In the genomic region with DNA sequence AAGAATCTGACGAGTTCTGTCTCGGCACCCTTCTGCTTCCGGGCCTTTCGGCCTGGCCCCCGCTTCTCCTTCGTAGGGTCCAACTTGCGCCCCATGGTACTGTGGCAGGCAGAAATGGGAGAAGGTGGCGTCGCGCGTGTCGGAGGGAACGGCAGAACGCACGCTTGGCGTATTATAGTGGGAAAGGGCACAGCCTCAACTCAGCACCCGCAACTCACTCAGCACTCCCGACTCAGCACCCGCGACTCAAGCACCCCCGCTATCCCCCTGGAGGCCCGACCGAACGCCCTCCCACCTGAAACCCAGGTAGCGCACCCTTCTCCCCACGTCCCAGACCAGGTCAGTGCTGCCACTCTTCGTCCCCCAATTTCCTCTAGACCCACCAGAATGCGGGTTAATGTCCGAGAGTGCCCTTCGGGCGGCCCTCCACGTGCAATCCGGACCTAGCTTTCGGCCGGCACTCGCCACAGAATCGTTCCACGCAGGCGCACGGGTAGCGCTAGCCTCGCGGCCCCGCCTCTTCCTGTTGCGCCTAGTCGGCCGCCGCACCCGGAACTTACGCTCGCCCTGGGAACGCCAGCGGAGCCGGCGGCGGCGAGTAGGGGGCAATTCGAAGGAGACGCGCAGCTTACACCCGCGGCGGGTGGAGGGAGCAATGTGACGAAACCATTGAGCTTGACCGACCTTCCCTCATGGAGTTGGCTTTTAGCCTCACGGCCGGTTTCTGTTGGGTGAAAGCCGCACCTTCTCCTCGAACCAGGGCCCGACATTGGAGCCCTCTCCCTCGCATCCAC, we compare ENCODE assay signal across 8 cellular contexts. TPM values are rescaled to one million over a fixed set of nuclear protein-coding genes. Genes with fewer than 3 reads are reported as not detected.
DNase-seq lines count a peak whose midpoint lies in the region; ATAC-seq and TF ChIP-seq lines count a peak whose summit lies in the region.

TSS of gene NOP2 (minus strand) at position 468 of the 794 bp plus-strand sequence. CDS start at position 95, 373 bp downstream.

- no peaks in the 10 kb centered on the region for H3K9me3 Mint-ChIP-seq in T-cell
- H3K9me3 Mint-ChIP-seq in activated naive CD8-positive, alpha-beta T cell treated with anti-CD3 and anti-CD28 coated beads, Interleukin-2, amount 50 U/mL, for 24 hours, result no peaks in the 10 kb centered on the region

- in situ Hi-C loops in transverse colon (cut with MboI; ENCODE audit: low pct_ligation_motif_present in 1 of 4, low pct_unique_long_range_greater_than_20kb in 1 of 4, low sequenced_read_pairs in 3 of 4), result no loop called here

- H3K4me3 Mint-ChIP-seq in T-cell, result peak within 1 kb of the TSS; percentile 97 to 100 (median 100)
- peak within 1 kb of the TSS; percentile 100 for H3K4me3 Mint-ChIP-seq in activated naive CD8-positive, alpha-beta T cell treated with anti-CD3 and anti-CD28 coated beads, Interleukin-2, amount 50 U/mL, for 24 hours

- H3K4me1 Mint-ChIP-seq in T-cell, result peaks cover 51 to 56% (median 54%) of the 10 kb centered on the region in 3 donors
- peaks cover 56% of the 10 kb centered on the region for H3K4me1 Mint-ChIP-seq in activated naive CD8-positive, alpha-beta T cell treated with anti-CD3 and anti-CD28 coated beads, Interleukin-2, amount 50 U/mL, for 24 hours

- H3K27ac ChIP-seq in transverse colon, result peak within 1 kb of the TSS; percentile 86 to 94 (median 91)

- H3K36me3 Mint-ChIP-seq in T-cell, result peaks cover 38% of the 10 kb centered on the region
- H3K36me3 Mint-ChIP-seq in activated naive CD8-positive, alpha-beta T cell treated with anti-CD3 and anti-CD28 coated beads, Interleukin-2, amount 50 U/mL, for 24 hours (ENCODE audit: low read depth), result peaks cover 68% of the 10 kb centered on the region

- no peak for TF ChIP-seq CTCF in GM10266 (IDR thresholded peaks at IDR 0.05; ENCODE audit: control insufficient read depth, insufficient read depth, low read depth, missing control alignments)
- TF ChIP-seq CTCF in transverse colon (IDR thresholded peaks at IDR 0.05), result no peak

- H3K4me3 ChIP-seq in transverse colon, result peak within 1 kb of the TSS; percentile 33 to 66 (median 57)

- H3K36me3 ChIP-seq in transverse colon, result peaks cover 0 to 40% (median 4%) of the 10 kb centered on the region in 4 donors

- TF ChIP-seq EP300 in transverse colon (IDR thresholded peaks at IDR 0.05; ENCODE audit: low read depth), result no peak

- H3K27me3 Mint-ChIP-seq in T-cell, result no peaks in the 10 kb centered on the region
- no peaks in the 10 kb centered on the region for H3K27me3 Mint-ChIP-seq in activated naive CD8-positive, alpha-beta T cell treated with anti-CD3 and anti-CD28 coated beads, Interleukin-2, amount 50 U/mL, for 24 hours

- ATAC-seq in HG02678 (IDR thresholded peaks at IDR 0.05; ENCODE audit: unreplicated experiment) (peak; percentile 90), T-cell (replicated peaks in 1 of 4) (peak; percentile 88 to 94 (median 92))
- ATAC-seq in activated naive CD8-positive, alpha-beta T cell treated with anti-CD3 and anti-CD28 coated beads, Interleukin-2, amount 50 U/mL, for 24 hours, result peak; percentile 92

- intact Hi-C loops in cardiac septum (cut with DNase I), result no loop called here
- intact Hi-C loops in transverse colon (cut with DNase I; ENCODE audit: low total_unique reads), result no loop called here

- peak; percentile 92 for TF ChIP-seq POLR2A in transverse colon (IDR thresholded peaks at IDR 0.05)

- 0 to 1% methylated on average over 4 to 29 of the region's 71 CpGs for WGBS in transverse colon (ENCODE audit: low coverage in 1 of 2), 2 donors

- H3K4me1 ChIP-seq in transverse colon, result peaks cover 6 to 20% (median 15%) of the 10 kb centered on the region in 4 donors

- POLR2A ChIA-PET in T-cell (lab: Charles Lee), result interaction anchor here in 1 of 2 donors (0.7 kb wide), 1 partner anchor 24 kb away, joined by 3 read pairs; no protein-coding TSS in a partner anchor

- peak within 1 kb of the TSS; percentile 99 for H3K27ac Mint-ChIP-seq in T-cell
- H3K27ac Mint-ChIP-seq in activated naive CD8-positive, alpha-beta T cell treated with anti-CD3 and anti-CD28 coated beads, Interleukin-2, amount 50 U/mL, for 24 hours, result peak within 1 kb of the TSS; percentile 100

- CTCF ChIA-PET in T-cell (lab: Charles Lee), result interaction anchor here (0.6 to 1.2 kb wide), 6 partner anchors 8 to 626 kb away, joined by 3 to 5 read pairs (median 3); no protein-coding TSS in a partner anchor

- DNase-seq in GM10266 (ENCODE audit: extremely low spot score) (peak; percentile 90), NCI-H1436 treated with DMSO at 0.1 percent for 48 hours (lab: John Stamatoyannopoulos, UW) (peak; percentile 38), T-cell (peak; percentile 64 to 87 (median 80)), cardiac septum (ENCODE audit: low spot score) (peak; percentile 97), pons (ENCODE audit: low spot score) (peak; percentile 72), transverse colon (peak; percentile 94)
- peak; percentile 93 for DNase-seq in activated naive CD8-positive, alpha-beta T cell treated with anti-CD3 and anti-CD28 coated beads, Interleukin-2, amount 50 U/mL, for 24 hours

- H3K9me3 ChIP-seq in transverse colon, result no peaks in the 10 kb centered on the region

- H3K27me3 ChIP-seq in transverse colon, result no peaks in the 10 kb centered on the region

RNA-seq across cellular contexts. Expression of gene NOP2, which starts in this region (rescaled TPM):
- total RNA-seq in T-cell (100 to 1,000 TPM in 1 of 5 donors, 10 to 100 TPM in 4; 69.6 to 107 (median 93.1) TPM), cardiac septum (18.5 TPM), transverse colon (100 to 1,000 TPM in 1 of 4 donors, 10 to 100 TPM in 3; 12.8 to 167 (median 30.5) TPM)

Comparison
In these comparisons a context has a peak if more than half of its experiments do, and no peak if none do; other contexts are left out.
1. Peak in every context shown above with its lines: DNase-seq, ATAC-seq, H3K4me3 ChIP-seq and H3K27ac ChIP-seq.
2. DNase-seq: peak in every context shown above with its lines; median percentile 97 in cardiac septum; 94 in transverse colon; 93 in activated naive CD8-positive, alpha-beta T cell treated with anti-CD3 and anti-CD28 coated beads, Interleukin-2, amount 50 U/mL, for 24 hours; 90 in GM10266; 80 in T-cell; 72 in pons; 38 in NCI-H1436 treated with DMSO at 0.1 percent for 48 hours.